1 cellular context compared by ENCODE assay signal in genomic region chr19:17996826-17997316, GRCh38.
A peak's percentile ranks its signal among the peaks of the same experiment; 100 is the strongest.
TF ChIP-seq lines count a peak whose summit lies in the region.

No MANE protein-coding gene starts in this region.

TF ChIP-seq in HepG2, 621 proteins besides CTCF, POLR2A, EP300 and RAD21 (continued from another document and continues in another):
- TF ChIP-seq ARID3A (IDR thresholded peaks at IDR 0.05; ENCODE audit: low read depth, low read length) (no peak), SNAPC4 (CRISPR knock-in tag; IDR thresholded peaks at IDR 0.05) (no peak), POGK (CRISPR knock-in tag; conservative IDR thresholded peaks at IDR 0.05) (0 out of 2 replicates have a peak, but pooled peaks have one; percentile 33), ZNF101 (CRISPR knock-in tag; IDR thresholded peaks at IDR 0.05; ENCODE audit: borderline replicate concordance, low read depth) (no peak), PATZ1 (CRISPR knock-in tag; IDR thresholded peaks at IDR 0.05) (0 out of 2 replicates have a peak, but pooled peaks have one; percentile 19), ZBTB3 (CRISPR knock-in tag; IDR thresholded peaks at IDR 0.05; ENCODE audit: borderline replicate concordance, low read depth) (no peak), SCMH1 (CRISPR knock-in tag; IDR thresholded peaks at IDR 0.05; ENCODE audit: borderline replicate concordance) (no peak), U2AF2 (IDR thresholded peaks at IDR 0.05; ENCODE audit: low read depth, low read length) (no peak), RBFOX2 (IDR thresholded peaks at IDR 0.05; ENCODE audit: low read depth, low read length) (no peak), ZNF124 (CRISPR knock-in tag; IDR thresholded peaks at IDR 0.05) (no peak), ZNF687 (CRISPR knock-in tag; IDR thresholded peaks at IDR 0.05) (peak; percentile 53), ZNF720 (CRISPR knock-in tag; IDR thresholded peaks at IDR 0.05) (no peak; the same call in 1 of the 2 replicates), SP1 (IDR thresholded peaks at IDR 0.05) (no peak), SP1 (CRISPR knock-in tag; IDR thresholded peaks at IDR 0.05) (0 out of 2 replicates have a peak, but pooled peaks have one; percentile 10), RXRB (CRISPR knock-in tag; IDR thresholded peaks at IDR 0.05; ENCODE audit: borderline replicate concordance) (peak; percentile 54; the same call in 1 of the 2 replicates), TCF7L2 (IDR thresholded peaks at IDR 0.05; ENCODE audit: low read depth, low read length) (no peak), ZFYVE20 (CRISPR knock-in tag; IDR thresholded peaks at IDR 0.05; ENCODE audit: borderline replicate concordance, low read depth) (no peak), ZNF24 (IDR thresholded peaks at IDR 0.05) (no peak), ZNF749 (CRISPR knock-in tag; IDR thresholded peaks at IDR 0.05; ENCODE audit: borderline replicate concordance) (no peak), FOXA1 (IDR thresholded peaks at IDR 0.05) (no peak), FOXA1 (CRISPR knock-in tag; IDR thresholded peaks at IDR 0.05) (no peak), FOXK1 (CRISPR knock-in tag; IDR thresholded peaks at IDR 0.05; ENCODE audit: borderline replicate concordance, low read depth) (no peak), EHMT2 (IDR thresholded peaks at IDR 0.05; ENCODE audit: borderline replicate concordance, low read depth, low read length) (no peak), XRCC5 (optimal IDR thresholded peaks at IDR 0.05; ENCODE audit: low read length) (peak; percentile 35), ATF5 (CRISPR knock-in tag; IDR thresholded peaks at IDR 0.05; ENCODE audit: low read depth) (no peak), ZNF841 (CRISPR knock-in tag; IDR thresholded peaks at IDR 0.05; ENCODE audit: borderline replicate concordance) (no peak), ZBTB39 (CRISPR knock-in tag; IDR thresholded peaks at IDR 0.05) (no peak), BORCS8-MEF2B (CRISPR knock-in tag; IDR thresholded peaks at IDR 0.05) (no peak), ZNF552 (CRISPR knock-in tag; IDR thresholded peaks at IDR 0.05; ENCODE audit: borderline replicate concordance) (no peak), MATR3 (CRISPR knock-in tag; IDR thresholded peaks at IDR 0.05) (no peak), MED1 (CRISPR knock-in tag; IDR thresholded peaks at IDR 0.05) (no peak), ZFP36 (IDR thresholded peaks at IDR 0.05; ENCODE audit: borderline replicate concordance, low read depth, low read length, partially characterized antibody) (no peak), HNRNPH1 (optimal IDR thresholded peaks at IDR 0.05; ENCODE audit: low read depth, low read length) (no peak), PITX1 (CRISPR knock-in tag; IDR thresholded peaks at IDR 0.05) (no peak), NFE2 (CRISPR knock-in tag; IDR thresholded peaks at IDR 0.05) (no peak; the same call in 1 of the 2 replicates), ZNF563 (CRISPR knock-in tag; IDR thresholded peaks at IDR 0.05) (no peak), ZNF800 (CRISPR knock-in tag; IDR thresholded peaks at IDR 0.05) (no peak), KLF12 (CRISPR knock-in tag; IDR thresholded peaks at IDR 0.05; ENCODE audit: borderline replicate concordance) (no peak), MTF2 (CRISPR knock-in tag; IDR thresholded peaks at IDR 0.05; ENCODE audit: borderline replicate concordance) (no peak), ZNF317 (CRISPR knock-in tag; IDR thresholded peaks at IDR 0.05) (no peak), NFKBIZ (CRISPR knock-in tag; IDR thresholded peaks at IDR 0.05) (no peak), ZBTB44 (CRISPR knock-in tag; IDR thresholded peaks at IDR 0.05) (no peak)
